ENCODE assay signal across 13 cellular contexts in the genomic region with DNA sequence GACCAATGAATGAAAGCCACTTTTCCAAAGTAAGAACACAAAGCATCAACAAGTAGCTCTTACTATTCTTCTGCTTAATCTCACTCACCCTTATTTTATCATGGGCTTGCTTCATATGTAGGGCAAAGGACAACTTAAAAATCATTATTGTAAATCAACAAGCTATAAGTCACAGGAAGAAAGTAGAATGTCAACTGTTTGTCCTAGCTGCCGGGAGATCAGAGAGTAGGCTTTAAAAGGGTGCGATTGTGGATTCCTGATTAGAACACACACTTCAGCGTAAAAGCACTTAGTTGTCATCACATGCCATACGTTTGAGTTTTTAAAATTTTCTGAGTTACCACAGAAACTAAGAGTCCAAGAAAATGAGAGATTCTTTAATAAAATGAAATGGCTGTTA. TPM values are rescaled to one million over a fixed set of nuclear protein-coding genes. Genes with fewer than 3 reads are reported as not detected.
DNase-seq lines count a peak whose midpoint lies in the region; ATAC-seq and TF ChIP-seq lines count a peak whose summit lies in the region.
"Had no signal": no experiment of that assay in that cellular context is flagged by ENCODE, and none has a peak within 500 bp of the region (broad histone marks: within the 10 kb centered on the region; RNA-seq: fewer than 3 reads in every experiment).

No MANE protein-coding gene starts in this region.

- H3K36me3 Mint-ChIP-seq in HFFc6 (ENCODE audit: low read depth) = peaks cover 4% of the 10 kb centered on the region; the same call in 1 of the 2 replicates
- H3K36me3 Mint-ChIP-seq: natural killer cell had no signal

- no peak for ATAC-seq in left lung
- ATAC-seq: natural killer cell had no signal

- no peaks in the 10 kb centered on the region for H3K27me3 ChIP-seq in left lung

- H3K27me3 Mint-ChIP-seq in HFFc6 (ENCODE audit: insufficient read depth) = no peaks in the 10 kb centered on the region; the same call in 1 of the 2 replicates

- H3K4me1 ChIP-seq in left lung = peaks cover 0 to 39% of the 10 kb centered on the region in 2 donors

- peak overlapping the region; percentile 19 to 24 for H3K4me3 ChIP-seq in left lung
- peak overlapping the region; percentile 48 for H3K4me3 ChIP-seq in retinal pigment epithelial cell (ENCODE audit: low read length)

- peaks cover 7% of the 10 kb centered on the region; the same call in 1 of the 2 replicates for H3K9me3 Mint-ChIP-seq in HFFc6
- H3K9me3 Mint-ChIP-seq: activated CD4-positive, alpha-beta T cell treated with anti-CD3 and anti-CD28 coated beads, Interleukin-2, amount 10 ng/mL, durations not matched to agents 24 days and 14 days; natural killer cell had no signal

- DNase-seq in HFFc6 (no peak), astrocyte of the hippocampus (ENCODE audit: low read depth, low spot score) (peak; percentile 11), left lung (no peak), retinal pigment epithelial cell (ENCODE audit: low read depth) (no peak), germinal center (ENCODE audit: low spot score) (no peak), ACHN (no peak), pons (ENCODE audit: low spot score) (no peak), anterior cingulate cortex (lab: John Stamatoyannopoulos, UW) (no peak)
- DNase-seq: activated CD4-positive, alpha-beta T cell treated with anti-CD3 and anti-CD28 coated beads, Interleukin-2, amount 10 ng/mL, durations not matched to agents 24 days and 14 days; COR-L47; EL; natural killer cell; NCI-H1694 had no signal

- TF ChIP-seq CTCF in HFFc6 (IDR thresholded peaks at IDR 0.05) = no peak
- no peak for TF ChIP-seq CTCF in left lung (IDR thresholded peaks at IDR 0.05)
- TF ChIP-seq CTCF in retinal pigment epithelial cell (conservative IDR thresholded peaks at IDR 0.05; ENCODE audit: low read depth, low read length) = no peak

- in situ Hi-C loops in ACHN (cut with HindIII; ENCODE audit: low pct_ligation_motif_present, low pct_unique_long_range_greater_than_20kb, low sequenced_read_pairs) = no loop called here

- H3K4me3 Mint-ChIP-seq in HFFc6 = peak overlapping the region; percentile 56; the same call in 1 of the 2 replicates
- H3K4me3 Mint-ChIP-seq: activated CD4-positive, alpha-beta T cell treated with anti-CD3 and anti-CD28 coated beads, Interleukin-2, amount 10 ng/mL, durations not matched to agents 24 days and 14 days; natural killer cell had no signal

- peak overlapping the region; percentile 10; the same call in 1 of the 2 replicates for H3K27ac Mint-ChIP-seq in HFFc6
- H3K27ac Mint-ChIP-seq: activated CD4-positive, alpha-beta T cell treated with anti-CD3 and anti-CD28 coated beads, Interleukin-2, amount 10 ng/mL, durations not matched to agents 24 days and 14 days; natural killer cell had no signal

- intact Hi-C loops in left lung (cut with DNase I) = no loop called here

- peak overlapping the region; percentile 26 to 77 for H3K27ac ChIP-seq in left lung

- no peaks in the 10 kb centered on the region for H3K36me3 ChIP-seq in left lung

- H3K4me1 Mint-ChIP-seq in HFFc6 (ENCODE audit: low read depth) = peaks cover 92% of the 10 kb centered on the region

- H3K9me3 ChIP-seq in left lung = no peaks in the 10 kb centered on the region

RNA-seq across cellular contexts. Expression of gene NHSL1, which starts 44.4 kb away (rescaled TPM):
- total RNA-seq in HFFc6 (2021; fragmentation: NEBNext Ultra II Directional; extraction: Animal tissue kit (Norgen Biotek cat#: 25700)) = 10 to 100 TPM in 3 of 6 experiments, 1 to 10 TPM in 3; 4.4 to 12.3 (median 10.1) TPM
- total RNA-seq in left lung = 10 to 100 TPM; 37.8 to 75.6 TPM
